ENCODE assay signal across 1 cellular context in genomic region chr20:41386502-41387427, GRCh38.
TF ChIP-seq lines count a peak whose summit lies in the region.

No MANE protein-coding gene starts in this region.

TF ChIP-seq in K562, 482 proteins besides CTCF, POLR2A, EP300 and RAD21:
- TF ChIP-seq ZNF518B (CRISPR knock-in tag; IDR thresholded peaks at IDR 0.05), result no peak
- peak; percentile 92 for TF ChIP-seq ZKSCAN1 (IDR thresholded peaks at IDR 0.05; ENCODE audit: low read depth, low read length)
TF ChIP-seq in K562: peak in this region for 1.
